Comparison of ENCODE assay signal across 9 cellular contexts in the genomic region with DNA sequence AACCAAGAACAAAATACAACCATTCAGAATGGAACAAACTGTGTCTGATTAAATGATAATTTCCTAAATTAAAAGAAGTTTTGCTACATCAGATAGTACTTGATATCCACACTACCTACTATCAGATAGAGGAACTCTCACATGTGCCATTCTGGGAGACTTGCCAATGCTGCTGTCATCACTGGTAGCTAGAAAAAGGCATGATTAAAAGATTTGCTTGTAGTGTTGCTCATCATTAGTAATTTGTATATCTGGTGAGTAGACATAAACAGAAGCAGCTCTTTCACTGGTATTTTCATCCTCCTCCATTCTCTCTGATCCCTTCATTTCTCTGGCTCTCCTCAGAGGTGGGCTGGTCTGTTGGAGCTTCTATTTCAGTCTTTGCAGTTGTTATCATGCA. TPM values are rescaled to one million over a fixed set of nuclear protein-coding genes. Genes with fewer than 3 reads are reported as not detected.
DNase-seq lines count a peak whose midpoint lies in the region; ATAC-seq and TF ChIP-seq lines count a peak whose summit lies in the region.
"Had no signal": no experiment of that assay in that cellular context is flagged by ENCODE, and none has a peak within 500 bp of the region (broad histone marks: within the 10 kb centered on the region; RNA-seq: fewer than 3 reads in every experiment).

No MANE protein-coding gene starts in this region.

- H3K27me3 Mint-ChIP-seq in osteocyte (ENCODE audit: unreplicated experiment): no peaks in the 10 kb centered on the region

- H3K4me1 Mint-ChIP-seq in osteocyte (ENCODE audit: unreplicated experiment): peaks cover 17% of the 10 kb centered on the region

- no peak overlapping the region for H3K4me3 ChIP-seq in choroid plexus epithelial cell (ENCODE audit: low read depth, low read length)
- H3K4me3 ChIP-seq: heart right ventricle had no signal

- DNase-seq in G401 (ENCODE audit: low spot score) (peak; percentile 46), NCI-H1105 (lab: John Stamatoyannopoulos, UW) (peak; percentile 4), choroid plexus epithelial cell (ENCODE audit: low read depth) (peak; percentile 91), omental fat pad (ENCODE audit: low spot score) (peak; percentile 80), osteocyte (ENCODE audit: extremely low spot score, unreplicated experiment) (no peak), SKM-1 treated with dmso at 0.1 percent for 144 hours (lab: John Stamatoyannopoulos, UW; ENCODE audit: unreplicated experiment) (no peak)

- H3K4me3 Mint-ChIP-seq in osteocyte (ENCODE audit: unreplicated experiment): no peak overlapping the region

- H3K9me3 Mint-ChIP-seq in osteocyte (ENCODE audit: unreplicated experiment): no peaks in the 10 kb centered on the region

- H3K27ac Mint-ChIP-seq in osteocyte (ENCODE audit: unreplicated experiment): no peak overlapping the region

- ATAC-seq in omental fat pad (ENCODE audit: low FRiP score) (peak; percentile 62), HG03460 (IDR thresholded peaks at IDR 0.05; ENCODE audit: unreplicated experiment) (no peak), GM18517 (IDR thresholded peaks at IDR 0.05; ENCODE audit: unreplicated experiment) (no peak)

- TF ChIP-seq CTCF in choroid plexus epithelial cell (conservative IDR thresholded peaks at IDR 0.05; ENCODE audit: low read depth, low read length): no peak
- no peak for TF ChIP-seq CTCF in omental fat pad (IDR thresholded peaks at IDR 0.05)
- no peak for TF ChIP-seq CTCF in osteocyte (IDR thresholded peaks at IDR 0.05)

- no peaks in the 10 kb centered on the region for H3K36me3 Mint-ChIP-seq in osteocyte (ENCODE audit: unreplicated experiment)

- in situ Hi-C loops in G401 (cut with HindIII; ENCODE audit: low sequenced_read_pairs): no loop called here

RNA-seq across cellular contexts. Expression of a gene that starts 56.0 kb away (rescaled TPM):
- total RNA-seq in G401 (2014; rRNA removed; shearing (Covaris generic)): 37.3 and 69.8 TPM in 2 replicates
- total RNA-seq in omental fat pad: 100 to 1,000 TPM; 168 to 308 (median 256) TPM
- total RNA-seq in osteocyte: 51.0 and 51.7 TPM in 2 replicates

Comparison
In these comparisons a context has a peak if more than half of its experiments do, and no peak if none do; other contexts are left out.
1. DNase-seq: peak in G401 (single experiment), NCI-H1105 (single experiment), choroid plexus epithelial cell (single experiment) and omental fat pad (single experiment); none in osteocyte (single experiment) and SKM-1 treated with dmso at 0.1 percent for 144 hours (single experiment).